Comparison of ENCODE assay signal across 24 cellular contexts in the genomic region with DNA sequence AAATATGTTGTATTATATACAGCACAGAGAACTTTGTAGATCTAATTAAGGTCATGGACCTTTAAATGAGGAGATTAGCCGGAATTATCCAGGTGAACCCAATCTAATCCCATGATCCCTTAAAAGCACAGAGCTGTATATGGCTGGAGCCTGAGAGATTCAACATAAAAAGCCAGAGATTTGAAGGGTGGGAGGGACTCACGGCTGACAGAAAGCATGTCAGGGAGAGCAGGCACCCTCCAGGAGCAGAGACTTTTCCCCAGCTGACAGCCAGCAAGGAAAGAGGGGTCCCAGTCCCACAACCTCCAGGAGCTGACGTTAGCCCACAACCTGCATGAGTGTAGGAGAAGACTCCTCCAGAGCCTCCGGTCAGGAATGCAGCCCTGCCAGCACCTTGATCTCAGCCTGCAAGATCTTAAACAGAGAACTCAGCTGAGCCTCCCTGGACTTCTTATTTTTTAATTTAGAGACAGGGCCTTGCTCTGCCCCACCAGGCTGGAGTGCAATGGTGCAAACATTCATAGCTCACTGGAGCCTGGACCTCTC. TPM values are rescaled to one million over a fixed set of nuclear protein-coding genes. Genes with fewer than 3 reads are reported as not detected.
"Had no signal": no experiment of that assay in that cellular context is flagged by ENCODE, and none has a peak within 500 bp of the region (broad histone marks: within the 10 kb centered on the region; RNA-seq: fewer than 3 reads in every experiment).

No MANE protein-coding gene starts in this region.

- H3K4me3 Mint-ChIP-seq: activated CD4-positive, alpha-beta T cell treated with anti-CD3 and anti-CD28 coated beads, Interleukin-2, amount 10 ng/mL, durations not matched to agents 24 days and 14 days; activated T-cell treated with anti-CD3 and anti-CD28 coated beads, Interleukin-2, amount 50 U/mL, for 4 hours; central memory CD8-positive, alpha-beta T cell; memory B cell; naive B cell; neural crest cell had no signal

- DNase-seq: activated CD4-positive, alpha-beta T cell treated with anti-CD3 and anti-CD28 coated beads, Interleukin-2, amount 10 ng/mL, durations not matched to agents 24 days and 14 days; activated CD4-positive, CD25-positive, alpha-beta regulatory T cell; activated CD8-positive, alpha-beta memory T cell treated with anti-CD3 and anti-CD28 coated beads, Interleukin-2, amount 50 U/mL, for 4 hours; activated naive CD4-positive, alpha-beta T cell treated with anti-CD3 and anti-CD28 coated beads, Interleukin-2, amount 50 U/mL, for 16 hours; activated T-cell treated with anti-CD3 and anti-CD28 coated beads, Interleukin-2, amount 50 U/mL, for 4 hours; colonic mucosa; erythroblast; foreskin melanocyte; glutamatergic neuron; hypothalamus; mucosa of descending colon; naive B cell; stimulated activated CD4-positive, alpha-beta T cell treated with anti-CD3 and anti-CD28 coated beads, Interleukin-12 subunit alpha, Interleukin-12 subunit beta, amount 100 ng/mL, for 4 hours; stimulated activated CD4-positive, alpha-beta T cell treated with anti-CD3 and anti-CD28 coated beads, Interleukin-1b, Interleukin-23, amount 100 ng/mL, for 48 hours; stimulated activated CD8-positive, alpha-beta memory T cell treated with anti-CD3 and anti-CD28 coated beads, Interleukin-4, amount 100 ng/mL, for 48 hours; stimulated activated naive CD4-positive, alpha-beta T cell; T-helper 9 cell had no signal

- H3K4me3 ChIP-seq: colonic mucosa, mucosa of descending colon, prostate gland, right atrium auricular region had no signal

- H3K36me3 Mint-ChIP-seq: memory B cell, naive B cell had no signal

- H3K9me3 Mint-ChIP-seq: activated CD4-positive, alpha-beta T cell treated with anti-CD3 and anti-CD28 coated beads, Interleukin-2, amount 10 ng/mL, durations not matched to agents 24 days and 14 days; activated T-cell treated with anti-CD3 and anti-CD28 coated beads, Interleukin-2, amount 50 U/mL, for 4 hours; central memory CD8-positive, alpha-beta T cell; memory B cell; neural crest cell had no signal

- H3K4me1 ChIP-seq: colonic mucosa, prostate gland, right atrium auricular region had no signal

- H3K36me3 ChIP-seq: colonic mucosa, prostate gland, right atrium auricular region had no signal

- H3K27me3 ChIP-seq: colonic mucosa, right atrium auricular region had no signal

- H3K27ac Mint-ChIP-seq: activated CD4-positive, alpha-beta T cell treated with anti-CD3 and anti-CD28 coated beads, Interleukin-2, amount 10 ng/mL, durations not matched to agents 24 days and 14 days; memory B cell; naive B cell had no signal

- H3K9me3 ChIP-seq: colonic mucosa, mucosa of descending colon, prostate gland, right atrium auricular region had no signal

- H3K27ac ChIP-seq: colonic mucosa, prostate gland, right atrium auricular region had no signal

- H3K27me3 Mint-ChIP-seq: activated CD4-positive, alpha-beta T cell treated with anti-CD3 and anti-CD28 coated beads, Interleukin-2, amount 10 ng/mL, durations not matched to agents 24 days and 14 days; central memory CD8-positive, alpha-beta T cell; memory B cell; naive B cell had no signal

- ATAC-seq: activated T-cell treated with anti-CD3 and anti-CD28 coated beads, Interleukin-2, amount 50 U/mL, for 4 hours; left lobe of liver; mucosa of descending colon had no signal

RNA-seq across cellular contexts. Expression of gene ADA2, which starts 20.0 kb away (rescaled TPM):
- polyA plus RNA-seq: keratinocyte had no signal
